ENCODE assay signal across 1 cellular context in the genomic region with DNA sequence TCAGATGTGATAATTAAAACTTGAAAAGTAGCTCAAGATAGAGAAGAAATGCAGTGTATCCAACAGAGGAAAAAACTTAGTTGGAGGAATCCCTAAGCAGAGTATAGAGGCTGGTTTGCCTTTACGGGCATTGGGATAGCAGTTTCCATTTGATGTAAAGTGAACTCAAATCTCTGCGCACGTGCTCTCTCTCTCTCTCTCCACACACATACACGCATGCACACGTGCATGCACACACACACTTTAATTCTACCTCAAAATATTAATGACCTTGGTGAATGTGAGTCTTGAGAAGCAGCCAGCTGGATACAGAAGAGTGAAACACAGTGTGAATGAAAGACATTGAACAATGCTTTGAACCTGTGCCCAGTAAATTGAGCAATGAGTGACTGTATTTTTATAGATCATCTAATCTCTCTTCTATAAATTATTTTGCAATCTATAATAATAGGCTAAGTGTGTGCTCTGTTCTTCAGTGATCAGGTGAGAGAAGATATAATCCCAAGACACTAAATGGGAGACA.
TF ChIP-seq lines count a peak whose summit lies in the region.

No MANE protein-coding gene starts in this region.

TF ChIP-seq in HepG2, 621 proteins besides CTCF, POLR2A, EP300 and RAD21:
- TF ChIP-seq, protein P1, sequence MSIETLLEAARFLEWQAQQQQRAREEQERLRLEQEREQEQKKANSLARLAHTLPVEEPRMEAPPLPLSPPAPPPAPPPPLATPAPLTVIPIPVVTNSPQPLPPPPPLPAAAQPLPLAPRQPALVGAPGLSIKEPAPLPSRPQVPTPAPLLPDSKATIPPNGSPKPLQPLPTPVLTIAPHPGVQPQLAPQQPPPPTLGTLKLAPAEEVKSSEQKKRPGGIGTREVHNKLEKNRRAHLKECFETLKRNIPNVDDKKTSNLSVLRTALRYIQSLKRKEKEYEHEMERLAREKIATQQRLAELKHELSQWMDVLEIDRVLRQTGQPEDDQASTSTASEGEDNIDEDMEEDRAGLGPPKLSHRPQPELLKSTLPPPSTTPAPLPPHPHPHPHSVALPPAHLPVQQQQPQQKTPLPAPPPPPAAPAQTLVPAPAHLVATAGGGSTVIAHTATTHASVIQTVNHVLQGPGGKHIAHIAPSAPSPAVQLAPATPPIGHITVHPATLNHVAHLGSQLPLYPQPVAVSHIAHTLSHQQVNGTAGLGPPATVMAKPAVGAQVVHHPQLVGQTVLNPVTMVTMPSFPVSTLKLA (IDR thresholded peaks at IDR 0.05), result peak; percentile 67
- TF ChIP-seq ZNF136 (CRISPR knock-in tag; IDR thresholded peaks at IDR 0.05; ENCODE audit: low read depth), result no peak
- TF ChIP-seq TMF1 (CRISPR knock-in tag; IDR thresholded peaks at IDR 0.05; ENCODE audit: low read depth), result no peak
TF ChIP-seq in HepG2: peak in this region for 1.
